Comparison of ENCODE assay signal across 8 cellular contexts in the genomic region with DNA sequence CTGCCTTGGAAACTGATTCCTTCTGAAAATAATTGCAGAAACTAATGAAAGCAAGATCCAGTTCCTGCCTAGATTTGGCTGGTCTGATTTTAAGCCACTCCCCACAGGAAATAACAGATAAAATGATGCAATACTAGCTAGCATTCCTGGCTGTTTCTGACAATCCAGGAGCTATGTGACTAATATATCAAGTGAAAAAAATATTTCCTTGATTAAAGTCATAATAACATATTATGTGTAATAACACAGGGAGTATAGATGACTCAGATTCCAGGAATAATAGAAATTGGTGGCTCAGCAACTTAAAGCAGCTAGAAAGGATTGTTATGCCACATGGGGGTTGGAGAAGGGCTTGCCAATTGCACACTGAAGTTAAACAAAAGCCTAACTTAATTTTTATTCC.
DNase-seq lines count a peak whose midpoint lies in the region; ATAC-seq and TF ChIP-seq lines count a peak whose summit lies in the region.

No MANE protein-coding gene starts in this region.

- H3K36me3 ChIP-seq in GM23248 (ENCODE audit: low read depth) (no peaks in the 10 kb centered on the region), gastroesophageal sphincter (no peaks in the 10 kb centered on the region)

- H3K27ac ChIP-seq in GM23248 (peak overlapping the region; percentile 73), gastroesophageal sphincter (peak overlapping the region; percentile 54 to 78 (median 63))

- DNase-seq in GM23248 (peak; percentile 93), SW 1271 (lab: John Stamatoyannopoulos, UW) (peak; percentile 77 to 92), renal cortical epithelial cell (ENCODE audit: low read depth) (peak; percentile 97), NCI-H1048 (lab: John Stamatoyannopoulos, UW) (no peak)
- no peak for DNase-seq in activated CD4-positive, CD25-positive, alpha-beta regulatory T cell treated with anti-CD3 and anti-CD28 coated beads, Interleukin-2, amount 50 U/mL, for 72 hours

- peak in 1 of 4 experiments; percentile 3 for TF ChIP-seq CTCF in gastroesophageal sphincter (IDR thresholded peaks at IDR 0.05)

- H3F3A ChIP-seq in GM23248 (ENCODE audit: insufficient read depth), result peaks cover 15% of the 10 kb centered on the region; the same call in 1 of the 2 replicates

- H3K9me3 ChIP-seq in GM23248 (ENCODE audit: low read depth), result no peaks in the 10 kb centered on the region
- no peaks in the 10 kb centered on the region for H3K9me3 ChIP-seq in gastroesophageal sphincter

- ATAC-seq in gastroesophageal sphincter, result peak; percentile 92
- ATAC-seq in GM18867 (IDR thresholded peaks at IDR 0.05; ENCODE audit: unreplicated experiment), result no peak
- no peak for ATAC-seq in HG02678 (IDR thresholded peaks at IDR 0.05; ENCODE audit: unreplicated experiment)

- H3K79me2 ChIP-seq in GM23248 (ENCODE audit: insufficient read depth), result no peaks in the 10 kb centered on the region

- H3K4me2 ChIP-seq in GM23248 (ENCODE audit: unreplicated experiment), result peak overlapping the region; percentile 58

- H2AFZ ChIP-seq in GM23248, result peak overlapping the region; percentile 11

- no peak for TF ChIP-seq EP300 in gastroesophageal sphincter (IDR thresholded peaks at IDR 0.05)

- in situ Hi-C loops in GM23248 (cut with MboI), result no loop called here

- H3K9me2 ChIP-seq in GM23248 (ENCODE audit: insufficient read depth), result no peaks in the 10 kb centered on the region

- peak overlapping the region; percentile 14 for H3K4me3 ChIP-seq in GM23248
- H3K4me3 ChIP-seq in gastroesophageal sphincter, result no peak overlapping the region

- H3K9ac ChIP-seq in GM23248, result peak overlapping the region; percentile 52

- H3K27me3 ChIP-seq in GM23248 (replicated peaks; ENCODE audit: insufficient read depth), result no peaks in the 10 kb centered on the region
- no peaks in the 10 kb centered on the region for H3K27me3 ChIP-seq in gastroesophageal sphincter

- no peaks in the 10 kb centered on the region for H4K20me1 ChIP-seq in GM23248 (ENCODE audit: insufficient read depth)

- H3K4me1 ChIP-seq in GM23248 (ENCODE audit: insufficient read depth) (peaks cover 15% of the 10 kb centered on the region), gastroesophageal sphincter (peaks cover 0 to 16% (median 8%) of the 10 kb centered on the region in 3 donors)

- no peak for TF ChIP-seq POLR2A in gastroesophageal sphincter (IDR thresholded peaks at IDR 0.05)

Comparison
In these comparisons a context has a peak if more than half of its experiments do, and no peak if none do; other contexts are left out.
1. DNase-seq: peak in GM23248 (single experiment), SW 1271 (2 of 2) and renal cortical epithelial cell (single experiment); none in activated CD4-positive, CD25-positive, alpha-beta regulatory T cell treated with anti-CD3 and anti-CD28 coated beads, Interleukin-2, amount 50 U/mL, for 72 hours (single experiment) and NCI-H1048 (single experiment).